Comparison of ENCODE assay signal across 8 cellular contexts in the genomic region with DNA sequence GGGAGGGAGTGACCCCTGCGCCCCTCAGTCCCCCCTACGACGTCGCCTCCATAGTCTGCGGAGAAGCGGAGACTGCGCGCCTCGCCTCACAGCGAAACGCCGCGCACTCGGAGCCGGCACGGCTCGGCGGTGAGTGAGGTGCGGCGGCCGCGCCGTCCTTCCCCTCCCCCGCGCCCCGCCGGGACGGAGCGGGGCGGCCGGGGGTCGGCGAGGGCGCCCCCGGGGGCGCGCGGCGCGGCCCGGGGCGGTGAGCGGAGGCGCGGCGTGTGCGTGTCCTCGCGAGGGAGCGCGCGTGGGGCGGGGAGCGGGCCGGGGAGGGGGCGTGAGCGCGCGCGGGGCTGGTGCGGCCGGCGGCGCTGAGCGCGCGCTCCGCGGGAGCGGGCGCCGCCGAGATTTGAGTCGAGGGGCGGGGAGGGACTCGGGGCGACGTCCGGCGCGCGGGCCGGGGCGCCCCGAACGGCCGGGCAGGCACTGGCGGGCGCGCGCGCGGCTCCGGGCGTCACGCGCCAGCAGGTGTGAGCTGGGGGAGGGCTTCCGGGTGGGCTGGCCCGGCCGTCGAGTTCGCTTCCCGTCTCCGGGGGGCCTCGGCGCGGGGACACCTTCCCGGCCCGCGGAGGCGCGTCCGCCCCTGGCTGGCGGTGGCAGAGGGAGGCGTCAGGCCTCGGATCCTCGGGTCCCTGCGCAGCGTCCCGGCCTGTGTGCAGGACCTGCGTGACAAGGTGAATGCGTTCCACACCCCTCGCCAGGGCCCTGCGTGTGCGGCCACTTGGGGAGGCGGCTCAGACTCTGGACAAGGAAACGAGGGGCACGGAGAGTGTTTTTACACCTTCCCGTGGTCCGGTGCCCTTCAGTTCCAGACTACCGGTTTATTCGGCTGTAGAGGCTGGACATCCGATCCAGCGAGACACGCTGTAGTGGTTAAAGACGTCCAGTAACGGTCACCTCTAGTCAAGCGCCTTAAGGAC. TPM values are rescaled to one million over a fixed set of nuclear protein-coding genes. Genes with fewer than 3 reads are reported as not detected.
A peak's percentile ranks its signal among the peaks of the same experiment; 100 is the strongest.
DNase-seq lines count a peak whose midpoint lies in the region; ATAC-seq and TF ChIP-seq lines count a peak whose summit lies in the region.

No MANE protein-coding gene starts in this region.

- H3K36me3 Mint-ChIP-seq in activated naive CD4-positive, alpha-beta T cell treated with anti-CD3 and anti-CD28 coated beads, Interleukin-2, amount 10 ng/mL, durations not matched to agents 7 days and 5 days = peaks cover 9% of the 10 kb centered on the region
- no peaks in the 10 kb centered on the region for H3K36me3 Mint-ChIP-seq in progenitor cell of endocrine pancreas (ENCODE audit: insufficient read depth)

- H3K27me3 ChIP-seq in heart right ventricle (peaks cover 0 to 3% (median 0%) of the 10 kb centered on the region in 7 donors), upper lobe of right lung (no peaks in the 10 kb centered on the region)

- peaks cover 45% of the 10 kb centered on the region for H3K4me1 Mint-ChIP-seq in activated naive CD4-positive, alpha-beta T cell treated with anti-CD3 and anti-CD28 coated beads, Interleukin-2, amount 10 ng/mL, durations not matched to agents 7 days and 5 days
- H3K4me1 Mint-ChIP-seq in progenitor cell of endocrine pancreas (ENCODE audit: low read depth) = peaks cover 6% of the 10 kb centered on the region

- WGBS in heart right ventricle, 2 donors = 1% methylated on average over 106 to 135 of the region's 138 CpGs

- ATAC-seq in GM18511 (IDR thresholded peaks at IDR 0.05; ENCODE audit: unreplicated experiment) (peak; percentile 20), HG03095 (IDR thresholded peaks at IDR 0.05; ENCODE audit: unreplicated experiment) (peak; percentile 25), heart right ventricle (peak in 7 of 8 donors; percentile 3 to 45 (median 6)), upper lobe of right lung (peak; percentile 6)

- H3K9me3 ChIP-seq in heart right ventricle (no peaks in the 10 kb centered on the region), upper lobe of right lung (no peaks in the 10 kb centered on the region)

- DNase-seq in activated naive CD4-positive, alpha-beta T cell treated with anti-CD3 and anti-CD28 coated beads, Interleukin-2, amount 10 ng/mL, durations not matched to agents 7 days and 5 days = peak; percentile 84
- DNase-seq in heart right ventricle = peak; percentile 57 to 59
- peak; percentile 56 for DNase-seq in progenitor cell of endocrine pancreas (ENCODE audit: low spot score, unreplicated experiment)
- DNase-seq in upper lobe of right lung = peak; percentile 83

- peaks cover 13% of the 10 kb centered on the region for H3K27me3 Mint-ChIP-seq in activated naive CD4-positive, alpha-beta T cell treated with anti-CD3 and anti-CD28 coated beads, Interleukin-2, amount 10 ng/mL, durations not matched to agents 7 days and 5 days
- H3K27me3 Mint-ChIP-seq in progenitor cell of endocrine pancreas = peaks cover 8% of the 10 kb centered on the region

- H3K4me3 Mint-ChIP-seq in activated naive CD4-positive, alpha-beta T cell treated with anti-CD3 and anti-CD28 coated beads, Interleukin-2, amount 10 ng/mL, durations not matched to agents 7 days and 5 days = peak overlapping the region; percentile 86
- H3K4me3 Mint-ChIP-seq in progenitor cell of endocrine pancreas (ENCODE audit: low read depth) = peak overlapping the region; percentile 100

- H3K36me3 ChIP-seq in heart right ventricle = no peaks in the 10 kb centered on the region
- H3K36me3 ChIP-seq in upper lobe of right lung = no peaks in the 10 kb centered on the region

- H3K9me3 Mint-ChIP-seq in activated naive CD4-positive, alpha-beta T cell treated with anti-CD3 and anti-CD28 coated beads, Interleukin-2, amount 10 ng/mL, durations not matched to agents 7 days and 5 days = no peaks in the 10 kb centered on the region
- H3K9me3 Mint-ChIP-seq in progenitor cell of endocrine pancreas (ENCODE audit: low read depth) = peaks cover 2% of the 10 kb centered on the region

- no peak for TF ChIP-seq CTCF in 22Rv1 (IDR thresholded peaks at IDR 0.05)
- TF ChIP-seq CTCF in heart right ventricle (IDR thresholded peaks at IDR 0.05) = no peak
- TF ChIP-seq CTCF in progenitor cell of endocrine pancreas (IDR thresholded peaks at IDR 0.05; ENCODE audit: unreplicated experiment) = no peak
- TF ChIP-seq CTCF in upper lobe of right lung (IDR thresholded peaks at IDR 0.05) = no peak

- CTCF ChIA-PET in activated naive CD4-positive, alpha-beta T cell treated with anti-CD3 and anti-CD28 coated beads, Interleukin-2, amount 10 ng/mL, durations not matched to agents 7 days and 5 days (lab: Charles Lee) = interaction anchor here (0.6 to 2.4 kb wide), 8 partner anchors 9 to 511 kb away, joined by 3 to 28 read pairs (median 5); partner anchors contain the start of gene TNRC6B

- peak overlapping the region; percentile 45 to 87 (median 78) for H3K4me3 ChIP-seq in heart right ventricle
- peak overlapping the region; percentile 73 for H3K4me3 ChIP-seq in upper lobe of right lung

- peak overlapping the region; percentile 97 for H3K27ac Mint-ChIP-seq in activated naive CD4-positive, alpha-beta T cell treated with anti-CD3 and anti-CD28 coated beads, Interleukin-2, amount 10 ng/mL, durations not matched to agents 7 days and 5 days
- H3K27ac Mint-ChIP-seq in progenitor cell of endocrine pancreas = peak overlapping the region; percentile 99

- H3K27ac ChIP-seq in 22Rv1 (peak overlapping the region; percentile 82), heart right ventricle (peak overlapping the region; percentile 73 to 98 (median 91)), upper lobe of right lung (peak overlapping the region; percentile 89)

- peak; percentile 72 for TF ChIP-seq POLR2A in Raji (IDR thresholded peaks at IDR 0.05; ENCODE audit: insufficient read depth, low read depth, low read length)

- H3K4me1 ChIP-seq in heart right ventricle (peaks cover 7 to 55% (median 43%) of the 10 kb centered on the region in 9 donors), upper lobe of right lung (peaks cover 27% of the 10 kb centered on the region)

- intact Hi-C loops in heart right ventricle (cut with DNase I) (loop anchor here in 9 of 10 donors (1.0 to 10.0 kb wide), 12 partner anchors 132 to 893 kb away; partner anchors contain the start of genes ADSL (in 8 of the 9), TNRC6B (in 4 of the 9), CBX7 (in 1 of the 9) and RPS19BP1 (in 1 of the 9)), upper lobe of right lung (cut with DNase I) (loop anchor here (10.0 kb wide), 1 partner anchor 300 kb away; the partner anchor contains the start of gene ADSL)

RNA-seq across cellular contexts. Expression of gene FAM83F, which starts 50.4 kb away (rescaled TPM):
- total RNA-seq in heart right ventricle = 1 to 10 TPM; 1.3 to 9.7 (median 3.1) TPM
- polyA plus RNA-seq in heart right ventricle = 1 to 10 TPM; 1.1 to 1.2 TPM
- total RNA-seq in progenitor cell of endocrine pancreas = 19.8 and 21.3 TPM in 2 replicates
- 0.35 TPM for total RNA-seq in upper lobe of right lung

Comparison
In these comparisons a context has a peak if more than half of its experiments do, and no peak if none do; other contexts are left out.
1. Peak in every context shown above with its lines: DNase-seq, ATAC-seq, H3K4me3 ChIP-seq and H3K27ac ChIP-seq.